1 cellular context compared by ENCODE assay signal in genomic region chr1:100736766-100737165, GRCh38.
TF ChIP-seq lines count a peak whose summit lies in the region.

No MANE protein-coding gene starts in this region.

TF ChIP-seq in HepG2, 621 proteins besides CTCF, POLR2A, EP300 and RAD21 (continued from another document):
- TF ChIP-seq, protein P1, sequence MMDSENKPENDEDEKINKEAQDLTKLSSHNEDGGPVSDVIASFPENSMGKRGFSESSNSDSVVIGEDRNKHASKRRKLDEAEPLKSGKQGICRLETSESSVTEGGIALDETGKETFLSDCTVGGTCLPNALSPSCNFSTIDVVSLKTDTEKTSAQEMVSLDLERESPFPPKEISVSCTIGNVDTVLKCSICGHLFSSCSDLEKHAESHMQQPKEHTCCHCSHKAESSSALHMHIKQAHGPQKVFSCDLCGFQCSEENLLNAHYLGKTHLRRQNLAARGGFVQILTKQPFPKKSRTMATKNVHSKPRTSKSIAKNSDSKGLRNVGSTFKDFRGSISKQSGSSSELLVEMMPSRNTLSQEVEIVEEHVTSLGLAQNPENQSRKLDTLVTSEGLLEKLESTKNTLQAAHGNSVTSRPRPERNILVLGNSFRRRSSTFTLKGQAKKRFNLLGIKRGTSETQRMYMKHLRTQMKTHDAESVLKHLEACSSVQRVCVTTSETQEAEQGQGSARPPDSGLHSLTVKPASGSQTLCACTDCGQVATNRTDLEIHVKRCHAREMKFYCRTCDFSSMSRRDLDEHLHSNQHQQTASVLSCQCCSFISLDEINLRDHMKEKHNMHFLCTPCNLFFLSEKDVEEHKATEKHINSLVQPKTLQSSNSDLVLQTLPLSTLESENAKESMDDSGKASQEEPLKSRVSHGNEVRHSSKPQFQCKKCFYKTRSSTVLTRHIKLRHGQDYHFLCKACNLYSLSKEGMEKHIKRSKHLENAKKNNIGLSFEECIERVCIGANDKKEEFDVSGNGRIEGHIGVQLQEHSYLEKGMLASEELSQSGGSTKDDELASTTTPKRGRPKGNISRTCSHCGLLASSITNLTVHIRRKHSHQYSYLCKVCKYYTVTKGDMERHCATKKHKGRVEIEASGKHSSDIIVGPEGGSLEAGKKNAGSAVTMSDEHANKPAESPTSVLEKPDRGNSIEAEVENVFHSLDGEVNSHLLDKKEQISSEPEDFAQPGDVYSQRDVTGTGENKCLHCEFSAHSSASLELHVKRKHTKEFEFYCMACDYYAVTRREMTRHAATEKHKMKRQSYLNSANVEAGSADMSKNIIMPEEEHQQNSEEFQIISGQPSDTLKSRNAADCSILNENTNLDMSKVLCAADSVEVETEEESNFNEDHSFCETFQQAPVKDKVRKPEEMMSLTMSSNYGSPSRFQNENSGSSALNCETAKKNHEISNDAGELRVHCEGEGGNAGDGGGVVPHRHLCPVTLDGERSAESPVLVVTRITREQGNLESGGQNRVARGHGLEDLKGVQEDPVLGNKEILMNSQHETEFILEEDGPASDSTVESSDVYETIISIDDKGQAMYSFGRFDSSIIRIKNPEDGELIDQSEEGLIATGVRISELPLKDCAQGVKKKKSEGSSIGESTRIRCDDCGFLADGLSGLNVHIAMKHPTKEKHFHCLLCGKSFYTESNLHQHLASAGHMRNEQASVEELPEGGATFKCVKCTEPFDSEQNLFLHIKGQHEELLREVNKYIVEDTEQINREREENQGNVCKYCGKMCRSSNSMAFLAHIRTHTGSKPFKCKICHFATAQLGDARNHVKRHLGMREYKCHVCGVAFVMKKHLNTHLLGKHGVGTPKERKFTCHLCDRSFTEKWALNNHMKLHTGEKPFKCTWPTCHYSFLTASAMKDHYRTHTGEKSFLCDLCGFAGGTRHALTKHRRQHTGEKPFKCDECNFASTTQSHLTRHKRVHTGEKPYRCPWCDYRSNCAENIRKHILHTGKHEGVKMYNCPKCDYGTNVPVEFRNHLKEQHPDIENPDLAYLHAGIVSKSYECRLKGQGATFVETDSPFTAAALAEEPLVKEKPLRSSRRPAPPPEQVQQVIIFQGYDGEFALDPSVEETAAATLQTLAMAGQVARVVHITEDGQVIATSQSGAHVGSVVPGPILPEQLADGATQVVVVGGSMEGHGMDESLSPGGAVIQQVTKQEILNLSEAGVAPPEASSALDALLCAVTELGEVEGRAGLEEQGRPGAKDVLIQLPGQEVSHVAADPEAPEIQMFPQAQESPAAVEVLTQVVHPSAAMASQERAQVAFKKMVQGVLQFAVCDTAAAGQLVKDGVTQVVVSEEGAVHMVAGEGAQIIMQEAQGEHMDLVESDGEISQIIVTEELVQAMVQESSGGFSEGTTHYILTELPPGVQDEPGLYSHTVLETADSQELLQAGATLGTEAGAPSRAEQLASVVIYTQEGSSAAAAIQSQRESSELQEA (CRISPR knock-in tag; IDR thresholded peaks at IDR 0.05; ENCODE audit: not compliant biosample characterization): no peak
- TF ChIP-seq SALL1 (CRISPR knock-in tag; IDR thresholded peaks at IDR 0.05) (no peak), ZNF749 (CRISPR knock-in tag; IDR thresholded peaks at IDR 0.05; ENCODE audit: borderline replicate concordance) (no peak)
